Comparison of ENCODE assay signal across 10 cellular contexts in the genomic region with DNA sequence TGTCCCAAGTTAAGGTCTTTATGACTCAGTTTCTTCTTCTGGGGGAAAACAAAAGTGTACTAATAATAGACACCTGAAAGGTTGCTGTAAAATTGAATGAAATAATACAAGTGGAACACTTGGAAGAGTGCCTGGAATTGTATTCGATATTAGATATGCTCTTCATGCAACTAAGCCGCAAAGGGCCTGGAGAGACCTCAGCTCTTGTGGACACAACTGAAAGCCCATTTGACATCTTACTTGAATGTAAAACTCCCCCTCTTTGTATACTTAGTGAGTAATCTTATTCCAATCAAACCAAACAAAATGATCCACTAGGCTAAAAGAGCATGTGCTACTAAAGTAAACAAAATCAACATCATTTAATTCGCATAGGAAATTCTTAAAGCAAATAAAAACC. TPM values are rescaled to one million over a fixed set of nuclear protein-coding genes. Genes with fewer than 3 reads are reported as not detected.
A peak's percentile ranks its signal among the peaks of the same experiment; 100 is the strongest.
DNase-seq lines count a peak whose midpoint lies in the region; ATAC-seq and TF ChIP-seq lines count a peak whose summit lies in the region.
"Had no signal": no experiment of that assay in that cellular context is flagged by ENCODE, and none has a peak within 500 bp of the region (broad histone marks: within the 10 kb centered on the region; RNA-seq: fewer than 3 reads in every experiment).

No MANE protein-coding gene starts in this region.

- H3K4me3 ChIP-seq in Jurkat, Clone E6-1 (ENCODE audit: low read length) = peak overlapping the region; percentile 65
- H3K4me3 ChIP-seq in astrocyte of the cerebellum (ENCODE audit: low read depth, low read length) = peak overlapping the region; percentile 74
- H3K4me3 ChIP-seq in muscle layer of duodenum (ENCODE audit: low read depth in 1 of 2, low read length in 2 of 2) = peak overlapping the region; percentile 63 to 79
- peak overlapping the region in 1 of 4 donors; percentile 57 for H3K4me3 ChIP-seq in transverse colon
- H3K4me3 ChIP-seq: K562 had no signal

- no peak for TF ChIP-seq POLR2A in transverse colon (IDR thresholded peaks at IDR 0.05)

- no peak for TF ChIP-seq CTCF in C4-2B (conservative IDR thresholded peaks at IDR 0.05)
- TF ChIP-seq CTCF in astrocyte of the cerebellum (IDR thresholded peaks at IDR 0.05; ENCODE audit: low read depth, low read length, missing control alignments) = no peak
- no peak for TF ChIP-seq CTCF in transverse colon (IDR thresholded peaks at IDR 0.05)

- intact Hi-C loops in transverse colon (cut with DNase I; ENCODE audit: low total_unique reads) = no loop called here

- 49 to 61% methylated on average over 3 of the region's 3 CpGs for WGBS in transverse colon (ENCODE audit: low coverage in 1 of 2), 2 donors

- no peak for ATAC-seq in GM21825 (IDR thresholded peaks at IDR 0.05; ENCODE audit: unreplicated experiment)

- DNase-seq in Jurkat, Clone E6-1 (ENCODE audit: low read depth, low spot score) = no peak
- peak; percentile 20 for DNase-seq in astrocyte of the cerebellum (ENCODE audit: low read depth)
- no peak for DNase-seq in middle frontal gyrus (ENCODE audit: extremely low spot score, low spot score)
- DNase-seq in NCI-H2171 treated with DMSO at 0.1 percent for 48 hours (lab: John Stamatoyannopoulos, UW) = no peak
- no peak for DNase-seq in transverse colon

- H3K9me3 ChIP-seq in muscle layer of duodenum (ENCODE audit: control insufficient read depth in 1 of 2, low read length in 2 of 2) (no peaks in the 10 kb centered on the region), transverse colon (no peaks in the 10 kb centered on the region)
- H3K9me3 ChIP-seq: right lobe of liver had no signal

- no peak for TF ChIP-seq EP300 in transverse colon (IDR thresholded peaks at IDR 0.05; ENCODE audit: low read depth)

- in situ Hi-C loops in astrocyte of the cerebellum (cut with HindIII; ENCODE audit: low sequenced_read_pairs) (no loop called here), transverse colon (cut with MboI; ENCODE audit: low pct_ligation_motif_present in 1 of 4, low pct_unique_long_range_greater_than_20kb in 1 of 4, low sequenced_read_pairs in 3 of 4) (no loop called here)

- H3K27ac ChIP-seq in C4-2B = peak overlapping the region; percentile 71; the same call in 1 of the 2 replicates
- H3K27ac ChIP-seq in muscle layer of duodenum (ENCODE audit: low read length) = no peak overlapping the region
- peak overlapping the region in 1 of 4 donors; percentile 62 for H3K27ac ChIP-seq in transverse colon
- H3K27ac ChIP-seq: right lobe of liver had no signal

- H3K36me3 ChIP-seq in muscle layer of duodenum (ENCODE audit: control insufficient read depth in 1 of 2, insufficient read depth in 2 of 2, low read length in 2 of 2) (no peaks in the 10 kb centered on the region), transverse colon (no peaks in the 10 kb centered on the region)
- H3K36me3 ChIP-seq: right lobe of liver had no signal

- H3K27me3 ChIP-seq in muscle layer of duodenum (ENCODE audit: low read depth, low read length) (no peaks in the 10 kb centered on the region), transverse colon (peaks cover 21% of the 10 kb centered on the region)

- H3K4me1 ChIP-seq in muscle layer of duodenum (ENCODE audit: control insufficient read depth in 1 of 2, insufficient read depth in 2 of 2, low read length in 2 of 2) (peaks cover 0 to 7% of the 10 kb centered on the region in 2 donors), transverse colon (peaks cover 0 to 10% (median 8%) of the 10 kb centered on the region in 4 donors)

RNA-seq across cellular contexts. Expression of gene MAP9, which starts 0.5 kb away (rescaled TPM):
- polyA plus RNA-seq in Jurkat, Clone E6-1 (2012; ENCODE audit: insufficient read depth, insufficient read length) = 3.7 TPM
- total RNA-seq in transverse colon = 10 to 100 TPM in 1 of 4 donors, 1 to 10 TPM in 3; 4.4 to 31.0 (median 7.2) TPM
